Comparison of ENCODE assay signal across 1 cellular context in genomic region chr7:2633538-2634264, GRCh38.
TF ChIP-seq lines count a peak whose summit lies in the region.

No MANE protein-coding gene starts in this region.

TF ChIP-seq in IMR-90, 13 proteins besides CTCF, POLR2A, EP300 and RAD21:
- TF ChIP-seq FOS (IDR thresholded peaks at IDR 0.05; ENCODE audit: low read depth, low read length) (peak; percentile 76; the same call in 1 of the 2 replicates), NFE2L2 (IDR thresholded peaks at IDR 0.05; ENCODE audit: low read depth, low read length) (peak; percentile 46; the same call in 1 of the 2 replicates), MAFK (IDR thresholded peaks at IDR 0.05; ENCODE audit: low read depth, low read length) (no peak), CHD1 (IDR thresholded peaks at IDR 0.05; ENCODE audit: low read depth, low read length) (no peak), MXI1 (IDR thresholded peaks at IDR 0.05; ENCODE audit: borderline replicate concordance, low read depth, low read length) (peak; percentile 55; the same call in 1 of the 2 replicates), BHLHE40 (IDR thresholded peaks at IDR 0.05; ENCODE audit: low read depth, low read length) (peak; percentile 49), SMC3 (IDR thresholded peaks at IDR 0.05; ENCODE audit: low read depth, low read length) (no peak), ELK1 (IDR thresholded peaks at IDR 0.05; ENCODE audit: borderline replicate concordance, low read depth, low read length) (no peak), CEBPB (IDR thresholded peaks at IDR 0.05; ENCODE audit: low read depth, low read length) (peak; percentile 87), MAZ (IDR thresholded peaks at IDR 0.05; ENCODE audit: borderline replicate concordance, low read depth, low read length) (peak; percentile 81), RCOR1 (IDR thresholded peaks at IDR 0.05; ENCODE audit: insufficient replicate concordance, low read length) (peak; percentile 79), RFX5 (IDR thresholded peaks at IDR 0.05; ENCODE audit: low read depth, low read length) (no peak)
- TF ChIP-seq, protein P1, sequence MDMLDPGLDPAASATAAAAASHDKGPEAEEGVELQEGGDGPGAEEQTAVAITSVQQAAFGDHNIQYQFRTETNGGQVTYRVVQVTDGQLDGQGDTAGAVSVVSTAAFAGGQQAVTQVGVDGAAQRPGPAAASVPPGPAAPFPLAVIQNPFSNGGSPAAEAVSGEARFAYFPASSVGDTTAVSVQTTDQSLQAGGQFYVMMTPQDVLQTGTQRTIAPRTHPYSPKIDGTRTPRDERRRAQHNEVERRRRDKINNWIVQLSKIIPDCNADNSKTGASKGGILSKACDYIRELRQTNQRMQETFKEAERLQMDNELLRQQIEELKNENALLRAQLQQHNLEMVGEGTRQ (IDR thresholded peaks at IDR 0.05; ENCODE audit: low read depth, low read length), result no peak
